In genomic region chr20:45918779-45919535, GRCh38 we compare ENCODE assay signal across 1 cellular context.
TF ChIP-seq lines count a peak whose summit lies in the region.

No MANE protein-coding gene starts in this region.

TF ChIP-seq in A549, 52 proteins besides CTCF, POLR2A, EP300 and RAD21 (continued from another document):
- TF ChIP-seq HDAC2 (IDR thresholded peaks at IDR 0.05) = 0 out of 2 replicates have a peak, but pooled peaks have one; percentile 35
